ENCODE assay signal across 8 cellular contexts in genomic region chr9:36400332-36401178, GRCh38. TPM values are rescaled to one million over a fixed set of nuclear protein-coding genes. Genes with fewer than 3 reads are reported as not detected.
DNase-seq lines count a peak whose midpoint lies in the region; ATAC-seq and TF ChIP-seq lines count a peak whose summit lies in the region.

No MANE protein-coding gene starts in this region.

- DNase-seq in Daoy (ENCODE audit: low read depth) (peak; percentile 96), GM23338 (ENCODE audit: low spot score) (peak; percentile 88), Kasumi-1 (lab: John Stamatoyannopoulos, UW) (peak; percentile 82 to 84), RPMI7951 (ENCODE audit: low read depth) (peak; percentile 82), fibroblast of pulmonary artery (ENCODE audit: low read depth) (peak; percentile 81), nephron progenitor cell (peak; percentile 93)
- DNase-seq in activated T-helper 9 cell treated with anti-CD3 and anti-CD28 coated beads, Interleukin-2, amount 50 U/mL, for 16 hours (ENCODE audit: low read depth): peak; percentile 90

- ATAC-seq in GM23338: peak; percentile 84

- H3K4me3 Mint-ChIP-seq in GM23338 (peak overlapping the region; percentile 97), nephron progenitor cell (peak overlapping the region; percentile 93)
- H3K4me3 Mint-ChIP-seq in stimulated activated naive CD8-positive, alpha-beta T cell treated with anti-CD3 and anti-CD28 coated beads, Interleukin-15, Interleukin-2, amounts not matched to agents 100 ng/mL and 50 ng/mL, for 24 hours: peak overlapping the region; percentile 92

- H3K4me1 ChIP-seq in GM23338 (ENCODE audit: insufficient read depth): peaks cover 31% of the 10 kb centered on the region

- H3K27me3 Mint-ChIP-seq in GM23338 (ENCODE audit: insufficient read depth, low read depth, poor library complexity) (peaks cover 15% of the 10 kb centered on the region), nephron progenitor cell (ENCODE audit: low read depth, poor library complexity) (no peaks in the 10 kb centered on the region)
- H3K27me3 Mint-ChIP-seq in stimulated activated naive CD8-positive, alpha-beta T cell treated with anti-CD3 and anti-CD28 coated beads, Interleukin-15, Interleukin-2, amounts not matched to agents 100 ng/mL and 50 ng/mL, for 24 hours: no peaks in the 10 kb centered on the region

- no peaks in the 10 kb centered on the region for H3K9me2 ChIP-seq in GM23338 (ENCODE audit: insufficient read depth)

- H3K4me1 Mint-ChIP-seq in GM23338: peaks cover 27% of the 10 kb centered on the region
- peaks cover 41% of the 10 kb centered on the region for H3K4me1 Mint-ChIP-seq in nephron progenitor cell
- peaks cover 43% of the 10 kb centered on the region for H3K4me1 Mint-ChIP-seq in stimulated activated naive CD8-positive, alpha-beta T cell treated with anti-CD3 and anti-CD28 coated beads, Interleukin-15, Interleukin-2, amounts not matched to agents 100 ng/mL and 50 ng/mL, for 24 hours (ENCODE audit: low read depth)

- peak overlapping the region; percentile 80 for H3K4me2 ChIP-seq in GM23338

- H3K9me3 Mint-ChIP-seq in GM23338 (0 out of 3 replicates have a peak, but pooled peaks cover 3% of the 10 kb centered on the region), nephron progenitor cell (no peaks in the 10 kb centered on the region)
- H3K9me3 Mint-ChIP-seq in stimulated activated naive CD8-positive, alpha-beta T cell treated with anti-CD3 and anti-CD28 coated beads, Interleukin-15, Interleukin-2, amounts not matched to agents 100 ng/mL and 50 ng/mL, for 24 hours: no peaks in the 10 kb centered on the region

- TF ChIP-seq CTCF in GM23338 (conservative IDR thresholded peaks at IDR 0.05; ENCODE audit: low read depth in 2 of 2): 0 out of 4 replicates have a peak, but pooled peaks of 1 of the 2 experiments have one; percentile 3
- TF ChIP-seq CTCF in fibroblast of pulmonary artery (IDR thresholded peaks at IDR 0.05; ENCODE audit: low read length, missing control alignments): no peak
- TF ChIP-seq CTCF in nephron progenitor cell (IDR thresholded peaks at IDR 0.05): no peak

- H4K20me1 ChIP-seq in GM23338 (replicated peaks; ENCODE audit: insufficient read depth): peaks cover 19% of the 10 kb centered on the region

- H3K79me2 ChIP-seq in GM23338 (replicated peaks; ENCODE audit: insufficient read depth): peaks cover 87% of the 10 kb centered on the region

- H3K27ac Mint-ChIP-seq in GM23338 (peak overlapping the region; percentile 99), nephron progenitor cell (peak overlapping the region; percentile 99)
- peak overlapping the region; percentile 90 for H3K27ac Mint-ChIP-seq in stimulated activated naive CD8-positive, alpha-beta T cell treated with anti-CD3 and anti-CD28 coated beads, Interleukin-15, Interleukin-2, amounts not matched to agents 100 ng/mL and 50 ng/mL, for 24 hours

- H3F3A ChIP-seq in GM23338 (replicated peaks; ENCODE audit: low read depth): peaks cover 10% of the 10 kb centered on the region; the same call in 1 of the 2 replicates

- H3K36me3 Mint-ChIP-seq in GM23338 (ENCODE audit: low read depth) (peaks cover 8% of the 10 kb centered on the region; the same call in 2 of the 3 replicates), nephron progenitor cell (ENCODE audit: low read depth) (peaks cover 27% of the 10 kb centered on the region)
- H3K36me3 Mint-ChIP-seq in stimulated activated naive CD8-positive, alpha-beta T cell treated with anti-CD3 and anti-CD28 coated beads, Interleukin-15, Interleukin-2, amounts not matched to agents 100 ng/mL and 50 ng/mL, for 24 hours (ENCODE audit: low read depth): peaks cover 26% of the 10 kb centered on the region

- no peak overlapping the region for H2AFZ ChIP-seq in GM23338

- H3K27ac ChIP-seq in GM23338 (ENCODE audit: low read depth): peak overlapping the region; percentile 87

- H3K4me3 ChIP-seq in GM23338 (peak overlapping the region; percentile 70), fibroblast of pulmonary artery (replicated peaks; ENCODE audit: low read depth, low read length) (peak overlapping the region; percentile 68)

- H3K27me3 ChIP-seq in GM23338 (ENCODE audit: insufficient read depth): no peaks in the 10 kb centered on the region

- no peaks in the 10 kb centered on the region for H3K36me3 ChIP-seq in GM23338 (ENCODE audit: insufficient read depth)

TF ChIP-seq in GM23338, 12 proteins besides CTCF, POLR2A, EP300 and RAD21:
- peak; percentile 43 for TF ChIP-seq POLR2AphosphoS5 (IDR thresholded peaks at IDR 0.05; ENCODE audit: low read depth)
- no peak for TF ChIP-seq EZH2phosphoT487 (IDR thresholded peaks at IDR 0.05; ENCODE audit: unreplicated experiment)

RNA-seq across cellular contexts. Expression of gene RNF38, which starts 0.5 kb away (rescaled TPM):
- total RNA-seq in Daoy (2014; rRNA removed; shearing (Covaris generic)): 15.4 and 16.3 TPM in 2 replicates
- total RNA-seq in GM23338 (2014; rRNA removed; shearing (Covaris generic)): 60.3 and 61.9 TPM in 2 replicates
- 13.7 and 15.6 TPM in 2 replicates for polyA plus RNA-seq in GM23338 (2016; fragmentation: Nextera tagmentation; extraction: Ambion mirVana)
- 14.9 and 25.4 TPM in 2 replicates for total RNA-seq in RPMI7951 (2014; rRNA removed; shearing (Covaris generic))

Comparison
In these comparisons a context has a peak if more than half of its experiments do, and no peak if none do; other contexts are left out.
1. Peak in every context shown above with its lines: DNase-seq, ATAC-seq, H3K4me3 ChIP-seq and H3K27ac ChIP-seq.